ENCODE assay signal across 24 cellular contexts in the genomic region with DNA sequence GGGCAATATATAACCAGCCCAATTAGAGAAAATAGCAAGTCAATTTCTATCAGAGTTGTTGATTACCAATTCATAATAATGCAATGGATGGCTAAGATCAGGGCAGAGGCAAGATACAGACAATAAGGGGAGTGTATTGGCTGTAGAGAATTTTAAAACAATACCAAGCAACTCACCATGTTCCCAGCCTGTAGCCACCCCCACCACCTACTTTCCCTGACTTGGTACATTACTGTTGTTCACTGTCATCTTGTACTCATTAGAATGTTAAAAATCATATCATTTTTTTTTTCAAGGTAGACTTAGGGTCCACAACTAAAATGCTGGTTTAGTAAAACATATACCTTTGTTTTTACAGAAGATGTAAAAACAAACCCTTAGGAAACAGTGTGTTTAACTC.
"Had no signal": no experiment of that assay in that cellular context is flagged by ENCODE, and none has a peak within 500 bp of the region (broad histone marks: within the 10 kb centered on the region; RNA-seq: fewer than 3 reads in every experiment).

No MANE protein-coding gene starts in this region.

- H3K27me3 ChIP-seq: brain microvascular endothelial cell, cardiac muscle cell, SJSA1 had no signal

- H3K4me3 ChIP-seq: cardiac muscle cell, SJSA1 had no signal

- H3K27me3 Mint-ChIP-seq: activated B cell treated with CpG ODN at 0.5 μM for 24 hours; activated CD4-positive, alpha-beta T cell treated with anti-CD3 and anti-CD28 coated beads, Interleukin-2, amount 10 ng/mL, durations not matched to agents 24 days and 14 days; activated CD8-positive, alpha-beta memory T cell treated with anti-CD3 and anti-CD28 coated beads, Interleukin-2, amount 10 ng/mL, durations not matched to agents 7 days and 5 days; activated naive CD4-positive, alpha-beta T cell treated with anti-CD3 and anti-CD28 coated beads, Interleukin-2, amount 10 ng/mL, durations not matched to agents 7 days and 5 days; activated naive CD8-positive, alpha-beta T cell treated with anti-CD3 and anti-CD28 coated beads for 36 hours had no signal

- H3K9me3 Mint-ChIP-seq: activated B cell treated with CpG ODN at 0.5 μM for 24 hours; activated CD4-positive, alpha-beta T cell treated with anti-CD3 and anti-CD28 coated beads, Interleukin-2, amount 10 ng/mL, durations not matched to agents 24 days and 14 days; activated naive CD4-positive, alpha-beta T cell treated with anti-CD3 and anti-CD28 coated beads, Interleukin-2, amount 10 ng/mL, durations not matched to agents 7 days and 5 days; activated naive CD8-positive, alpha-beta T cell treated with anti-CD3 and anti-CD28 coated beads for 36 hours; activated T-cell treated with anti-CD3 and anti-CD28 coated beads, Interleukin-2, amount 50 U/mL, for 72 hours; activated T-helper 2 cell treated with anti-CD3 and anti-CD28 coated beads, Interferon-gamma antibody, Interleukin-2, Interleukin-4, amounts not matched to agents 10 μg/mL and 5 μg/mL and 100 μg/mL, durations not matched to agents 14 hours and 24 hours and 36 hours; T-helper 1 cell treated with Interleukin-12 subunit alpha and Interleukin-12 subunit beta and Interleukin-4 antibody, amounts not matched to agents 30 μg/mL and 1 μg/mL, for 36 hours had no signal

- H3K4me3 Mint-ChIP-seq: activated B cell treated with CpG ODN at 0.5 μM for 24 hours; activated CD4-positive, alpha-beta T cell treated with anti-CD3 and anti-CD28 coated beads, Interleukin-2, amount 10 ng/mL, durations not matched to agents 24 days and 14 days; activated CD8-positive, alpha-beta memory T cell treated with anti-CD3 and anti-CD28 coated beads, Interleukin-2, amount 10 ng/mL, durations not matched to agents 7 days and 5 days; activated naive CD4-positive, alpha-beta T cell treated with anti-CD3 and anti-CD28 coated beads, Interleukin-2, amount 10 ng/mL, durations not matched to agents 7 days and 5 days; activated naive CD8-positive, alpha-beta T cell treated with anti-CD3 and anti-CD28 coated beads for 36 hours; activated T-cell treated with anti-CD3 and anti-CD28 coated beads, Interleukin-2, amount 50 U/mL, for 72 hours; T-helper 1 cell treated with Interleukin-12 subunit alpha and Interleukin-12 subunit beta and Interleukin-4 antibody, amounts not matched to agents 30 μg/mL and 1 μg/mL, for 36 hours had no signal

- DNase-seq: activated B cell treated with CpG ODN at 0.5 μM for 24 hours; activated CD4-positive, alpha-beta T cell treated with anti-CD3 and anti-CD28 coated beads for 1 hour; activated CD4-positive, alpha-beta T cell treated with anti-CD3 and anti-CD28 coated beads, Interleukin-2, amount 10 ng/mL, durations not matched to agents 24 days and 14 days; activated CD4-positive, alpha-beta T cell treated with anti-CD3 and anti-CD28 coated beads, Interleukin-2, amount 50 U/mL, for 48 hours; activated CD8-positive, alpha-beta memory T cell treated with anti-CD3 and anti-CD28 coated beads, Interleukin-2, amount 10 ng/mL, durations not matched to agents 7 days and 5 days; activated gamma-delta T cell treated with Interleukin-2 at 50 U/mL for 16 hours; activated naive CD4-positive, alpha-beta T cell treated with anti-CD3 and anti-CD28 coated beads, Interleukin-2, amount 10 ng/mL, durations not matched to agents 7 days and 5 days; activated naive CD8-positive, alpha-beta T cell treated with anti-CD3 and anti-CD28 coated beads for 36 hours; activated T-cell treated with anti-CD3 and anti-CD28 coated beads, Interleukin-2, amount 50 U/mL, for 72 hours; brain microvascular endothelial cell; NCI-H1092; NCI-H1417 treated with DMSO at 0.1 percent for 48 hours; NCI-H1694; NCI-H2029; NCI-H446; NCI-H524; PC-3; SHP77 had no signal

- H3K27ac Mint-ChIP-seq: activated B cell treated with CpG ODN at 0.5 μM for 24 hours; activated CD4-positive, alpha-beta T cell treated with anti-CD3 and anti-CD28 coated beads, Interleukin-2, amount 10 ng/mL, durations not matched to agents 24 days and 14 days; activated CD8-positive, alpha-beta memory T cell treated with anti-CD3 and anti-CD28 coated beads, Interleukin-2, amount 10 ng/mL, durations not matched to agents 7 days and 5 days; activated naive CD4-positive, alpha-beta T cell treated with anti-CD3 and anti-CD28 coated beads, Interleukin-2, amount 10 ng/mL, durations not matched to agents 7 days and 5 days; activated naive CD8-positive, alpha-beta T cell treated with anti-CD3 and anti-CD28 coated beads for 36 hours; activated T-helper 2 cell treated with anti-CD3 and anti-CD28 coated beads, Interferon-gamma antibody, Interleukin-2, Interleukin-4, amounts not matched to agents 10 μg/mL and 5 μg/mL and 100 μg/mL, durations not matched to agents 14 hours and 24 hours and 36 hours; T-helper 1 cell treated with Interleukin-12 subunit alpha and Interleukin-12 subunit beta and Interleukin-4 antibody, amounts not matched to agents 30 μg/mL and 1 μg/mL, for 36 hours had no signal

- H3K27ac ChIP-seq: brain microvascular endothelial cell, cardiac muscle cell, KMS-11, SJSA1 had no signal

- H3K4me1 ChIP-seq: SJSA1 had no signal

- FAIRE-seq: RCC 7860 had no signal

- ATAC-seq: activated CD8-positive, alpha-beta memory T cell treated with anti-CD3 and anti-CD28 coated beads, Interleukin-2, amount 10 ng/mL, durations not matched to agents 7 days and 5 days; activated T-cell treated with anti-CD3 and anti-CD28 coated beads, Interleukin-2, amount 50 U/mL, for 72 hours; PC-3 had no signal

- H3K9me3 ChIP-seq: SJSA1 had no signal
